In the genomic region with DNA sequence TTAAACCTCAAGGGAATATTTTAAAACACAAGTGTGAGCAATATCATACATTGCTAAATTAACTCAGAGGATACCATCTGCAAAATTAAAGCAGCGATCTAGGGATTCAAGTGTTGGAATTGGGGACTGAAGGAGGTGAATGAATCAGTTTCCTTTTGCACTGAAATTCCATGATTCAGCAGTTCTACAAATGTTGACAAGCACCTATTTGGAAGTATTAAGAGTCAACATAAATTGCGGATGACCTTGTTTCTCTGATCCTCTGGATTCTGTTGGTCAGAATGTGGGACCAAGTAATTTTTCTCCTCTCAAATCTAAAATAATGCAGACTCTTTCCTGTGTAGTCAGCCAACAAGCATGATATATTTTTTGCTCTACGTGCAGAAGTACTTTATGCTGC, we compare ENCODE assay signal across 22 cellular contexts.
DNase-seq lines count a peak whose midpoint lies in the region; ATAC-seq and TF ChIP-seq lines count a peak whose summit lies in the region.
"Had no signal": no experiment of that assay in that cellular context is flagged by ENCODE, and none has a peak within 500 bp of the region (broad histone marks: within the 10 kb centered on the region; RNA-seq: fewer than 3 reads in every experiment).

No MANE protein-coding gene starts in this region.

- ATAC-seq in heart left ventricle: no peak
- ATAC-seq in left ventricle myocardium superior: no peak
- ATAC-seq in right lobe of liver: peak; percentile 29 to 44 (median 36)
- ATAC-seq: Panc1, Right ventricle myocardium inferior had no signal

- no peak for TF ChIP-seq CTCF in heart left ventricle (IDR thresholded peaks at IDR 0.05)
- TF ChIP-seq CTCF in endothelial cell (IDR thresholded peaks at IDR 0.05; ENCODE audit: unreplicated experiment): no peak
- no peak for TF ChIP-seq CTCF in right lobe of liver (IDR thresholded peaks at IDR 0.05)

- H3K27me3 ChIP-seq in heart left ventricle (no peaks in the 10 kb centered on the region), right lobe of liver (no peaks in the 10 kb centered on the region), subcutaneous abdominal adipose tissue (ENCODE audit: control insufficient read depth in 5 of 5, insufficient read depth in 4 of 5, low read length in 5 of 5) (no peaks in the 10 kb centered on the region)
- H3K27me3 ChIP-seq: BLaER1 had no signal

- DNase-seq in heart left ventricle (no peak), left ventricle myocardium superior (no peak), endothelial cell (ENCODE audit: low spot score) (no peak), right lobe of liver (no peak), GM03348 (ENCODE audit: low spot score) (no peak), DMS79 (lab: John Stamatoyannopoulos, UW) (no peak), CD1c-positive myeloid dendritic cell (ENCODE audit: extremely low spot score) (no peak)
- DNase-seq: DMS 273 treated with DMSO at 0.1 percent for 48 hours, GF-D8, HFFc6, Kasumi-1, MM.1S, NCI-H1105, NCI-H1694, NCI-H2107, NCI-H226, NCI-H524 treated with DMSO at 0.1 percent for 48 hours had no signal

- peaks cover 24% of the 10 kb centered on the region for H3K36me3 Mint-ChIP-seq in endothelial cell (ENCODE audit: low read depth, unreplicated experiment)

- no peak overlapping the region for H3K4me3 ChIP-seq in heart left ventricle
- H3K4me3 ChIP-seq in right lobe of liver: no peak overlapping the region
- no peak overlapping the region for H3K4me3 ChIP-seq in subcutaneous abdominal adipose tissue (ENCODE audit: low read depth in 1 of 5, low read length in 5 of 5)
- H3K4me3 ChIP-seq: BLaER1 had no signal

- intact Hi-C loops in heart left ventricle (cut with DNase I) (loop anchor here in 3 of 10 donors (5.0 to 10.0 kb wide), 3 partner anchors 38 to 87 kb away; a partner anchor contains a TSS), left ventricle myocardium superior (cut with micrococcal nuclease) (no loop called here), right lobe of liver (cut with DNase I) (no loop called here)

- H3K4me1 Mint-ChIP-seq in endothelial cell (ENCODE audit: unreplicated experiment): peaks cover 60% of the 10 kb centered on the region

- no peaks in the 10 kb centered on the region for H3K9me3 Mint-ChIP-seq in endothelial cell (ENCODE audit: unreplicated experiment)
- H3K9me3 Mint-ChIP-seq: HFFc6 had no signal

- H3K9me3 ChIP-seq in heart left ventricle: peaks cover 0 to 3% (median 0%) of the 10 kb centered on the region in 12 donors
- H3K9me3 ChIP-seq in right lobe of liver: no peaks in the 10 kb centered on the region
- H3K9me3 ChIP-seq in subcutaneous abdominal adipose tissue (ENCODE audit: control insufficient read depth in 5 of 5, low read length in 5 of 5): no peaks in the 10 kb centered on the region
- H3K9me3 ChIP-seq: BLaER1 had no signal

- H3K4me1 ChIP-seq in heart left ventricle (peaks cover 0 to 16% (median 3%) of the 10 kb centered on the region in 12 donors), right lobe of liver (peaks cover 0 to 25% (median 11%) of the 10 kb centered on the region in 4 donors), subcutaneous abdominal adipose tissue (ENCODE audit: control insufficient read depth in 5 of 5, insufficient read depth in 5 of 5, low read length in 5 of 5) (peaks cover 0 to 18% (median 7%) of the 10 kb centered on the region in 5 donors)
- H3K4me1 ChIP-seq: BLaER1 had no signal

- H3K36me3 ChIP-seq in heart left ventricle (peaks cover 0 to 3% (median 0%) of the 10 kb centered on the region in 9 donors), right lobe of liver (no peaks in the 10 kb centered on the region), subcutaneous abdominal adipose tissue (ENCODE audit: control insufficient read depth in 5 of 5, insufficient read depth in 5 of 5, low read length in 5 of 5) (no peaks in the 10 kb centered on the region)
- H3K36me3 ChIP-seq: BLaER1 had no signal

- WGBS in heart left ventricle, 4 donors: 69 to 74% (median 71%) methylated on average over 3 of the region's 3 CpGs
- 53% methylated on average over 3 of the region's 3 CpGs for WGBS in right lobe of liver (ENCODE audit: insufficient coverage, low coverage, low lambda C conversion rate, missing lambda C conversion rate)

- H3K4me3 Mint-ChIP-seq in endothelial cell (ENCODE audit: unreplicated experiment): no peak overlapping the region
- H3K4me3 Mint-ChIP-seq: HFFc6 had no signal

- no peaks in the 10 kb centered on the region for H3K27me3 Mint-ChIP-seq in endothelial cell (ENCODE audit: unreplicated experiment)

- H3K27ac ChIP-seq in heart left ventricle (peak overlapping the region in 11 of 12 donors; percentile 17 to 82 (median 55)), right lobe of liver (peak overlapping the region in 1 of 3 donors; percentile 24), subcutaneous abdominal adipose tissue (ENCODE audit: low read depth, low read length) (peak overlapping the region; percentile 24)
- H3K27ac ChIP-seq: 22Rv1, BLaER1 had no signal

- TF ChIP-seq POLR2A in heart left ventricle (IDR thresholded peaks at IDR 0.05) (no peak), right lobe of liver (IDR thresholded peaks at IDR 0.05) (no peak)

- H3K27ac Mint-ChIP-seq in endothelial cell (ENCODE audit: unreplicated experiment): peak overlapping the region; percentile 86
- H3K27ac Mint-ChIP-seq: HFFc6 had no signal

- no peak overlapping the region for H3K9ac ChIP-seq in subcutaneous abdominal adipose tissue (ENCODE audit: low read length in 5 of 5)
- H3K9ac ChIP-seq: BLaER1 had no signal

Comparison
In these comparisons a context has a peak if more than half of its experiments do, and no peak if none do; other contexts are left out.
1. ATAC-seq: peak in right lobe of liver (4 of 4); none in heart left ventricle (0 of 4) and left ventricle myocardium superior (single experiment).